ENCODE assay signal across 9 cellular contexts in genomic region chr2:156380117-156380645, GRCh38. TPM values are rescaled to one million over a fixed set of nuclear protein-coding genes. Genes with fewer than 3 reads are reported as not detected.
A peak's percentile ranks its signal among the peaks of the same experiment; 100 is the strongest.
DNase-seq lines count a peak whose midpoint lies in the region; ATAC-seq, FAIRE-seq and TF ChIP-seq lines count a peak whose summit lies in the region.
"Had no signal": no experiment of that assay in that cellular context is flagged by ENCODE, and none has a peak within 500 bp of the region (broad histone marks: within the 10 kb centered on the region; RNA-seq: fewer than 3 reads in every experiment).

No MANE protein-coding gene starts in this region.

- H3K79me2 ChIP-seq in astrocyte (ENCODE audit: insufficient read depth, low read length) (no peaks in the 10 kb centered on the region), osteoblast (ENCODE audit: insufficient read depth, low read length) (no peaks in the 10 kb centered on the region), mammary epithelial cell (ENCODE audit: insufficient read depth, low read length) (no peaks in the 10 kb centered on the region)

- no peak for DNase-seq in GM18507 (ENCODE audit: extremely low spot score, insufficient read length, low read depth)
- peak; percentile 34 for DNase-seq in astrocyte (ENCODE audit: low read depth)
- no peak for DNase-seq in posterior cingulate gyrus
- DNase-seq in osteoblast (ENCODE audit: insufficient read length, low spot score, missing footprints), result no peak
- DNase-seq in mammary epithelial cell, result no peak
- no peak for DNase-seq in ACHN

- intact Hi-C loops in posterior cingulate gyrus (cut with DNase I), result no loop called here
- intact Hi-C loops in mammary epithelial cell (cut with micrococcal nuclease), result no loop called here

- no TSS peak for BruUV-seq in mammary epithelial cell (replicated peaks; lab: Mats Ljungman, UMichigan)

- H4K20me1 ChIP-seq in astrocyte (ENCODE audit: insufficient read depth, low read length) (no peaks in the 10 kb centered on the region), osteoblast (ENCODE audit: insufficient read depth, low read length) (no peaks in the 10 kb centered on the region), mammary epithelial cell (ENCODE audit: insufficient read depth, low read length) (no peaks in the 10 kb centered on the region)

- no peaks in the 10 kb centered on the region for H3K36me3 ChIP-seq in astrocyte (ENCODE audit: insufficient read depth, low read length)
- no peaks in the 10 kb centered on the region for H3K36me3 ChIP-seq in osteoblast (ENCODE audit: insufficient read depth, low read length)
- H3K36me3 ChIP-seq in mammary epithelial cell (ENCODE audit: insufficient read depth, low read length), result no peaks in the 10 kb centered on the region

- H3K4me1 Mint-ChIP-seq in astrocyte (ENCODE audit: low read depth, unreplicated experiment), result peaks cover 13% of the 10 kb centered on the region

- in situ Hi-C loops in mammary epithelial cell (cut with MboI; ENCODE audit: low sequenced_read_pairs in 2 of 2) (no loop called here), ACHN (cut with HindIII; ENCODE audit: low pct_ligation_motif_present, low pct_unique_long_range_greater_than_20kb, low sequenced_read_pairs) (no loop called here)

- FAIRE-seq in GM18507 (lab: Jason Lieb, UNC) (peak; percentile 82), astrocyte (lab: Jason Lieb, UNC) (no peak)

- H3K4me2 ChIP-seq in astrocyte (ENCODE audit: low read length) (no peak overlapping the region), osteoblast (ENCODE audit: insufficient read depth, low read length) (no peak overlapping the region), mammary epithelial cell (ENCODE audit: insufficient read depth, low read depth, low read length) (no peak overlapping the region)

- peak; percentile 94 for ATAC-seq in GM21390 (IDR thresholded peaks at IDR 0.05; ENCODE audit: unreplicated experiment)
- ATAC-seq in HG03103 (IDR thresholded peaks at IDR 0.05; ENCODE audit: low read depth, unreplicated experiment), result peak; percentile 84

- no peaks in the 10 kb centered on the region for H3K9me3 Mint-ChIP-seq in astrocyte (ENCODE audit: unreplicated experiment)

- H3K27ac ChIP-seq in astrocyte (ENCODE audit: low read depth, low read length) (no peak overlapping the region), osteoblast (ENCODE audit: low read depth, low read length) (no peak overlapping the region), mammary epithelial cell (ENCODE audit: insufficient read depth, low read depth, low read length) (no peak overlapping the region)

- H3K4me3 Mint-ChIP-seq in astrocyte (ENCODE audit: unreplicated experiment), result no peak overlapping the region

- H3K27me3 Mint-ChIP-seq in astrocyte (ENCODE audit: low read depth, unreplicated experiment), result no peaks in the 10 kb centered on the region

- WGBS in mammary epithelial cell (ENCODE audit: low coverage, missing lambda C conversion rate), result 73% methylated on average over 1 of the region's 1 CpG

- CTCF ChIA-PET in mammary epithelial cell (lab: Charles Lee; ENCODE audit: low non-redundant PET), result no interaction called here

- H3K9me3 ChIP-seq in astrocyte (ENCODE audit: insufficient read depth, low read depth, low read length) (no peaks in the 10 kb centered on the region), osteoblast (ENCODE audit: low read depth, low read length) (no peaks in the 10 kb centered on the region), mammary epithelial cell (replicated peaks; ENCODE audit: insufficient read depth, low read length) (no peaks in the 10 kb centered on the region)

- no peak overlapping the region for H2AFZ ChIP-seq in astrocyte (ENCODE audit: low read depth, low read length)
- no peak overlapping the region for H2AFZ ChIP-seq in osteoblast (ENCODE audit: low read length)
- no peak overlapping the region for H2AFZ ChIP-seq in mammary epithelial cell (ENCODE audit: low read depth, low read length)

- dilution Hi-C loops in mammary epithelial cell (cut with HindIII; ENCODE audit: low sequenced_read_pairs), result no loop called here

- no peak for TF ChIP-seq CTCF in astrocyte (IDR thresholded peaks at IDR 0.05; ENCODE audit: insufficient read depth, low read depth, low read length)
- TF ChIP-seq CTCF in osteoblast (IDR thresholded peaks at IDR 0.05; ENCODE audit: extremely low read depth, low read depth, low read length), result no peak
- TF ChIP-seq CTCF in mammary epithelial cell (conservative IDR thresholded peaks at IDR 0.05 in 1 of 2, IDR thresholded peaks at IDR 0.05 in 1 of 2; ENCODE audit: extremely low read depth in 1 of 2, insufficient read depth in 1 of 2, low read depth in 1 of 2, low read length in 2 of 2), result no peak

- no peaks in the 10 kb centered on the region for H3K4me1 ChIP-seq in astrocyte (ENCODE audit: insufficient read depth, low read length)
- H3K4me1 ChIP-seq in osteoblast (ENCODE audit: insufficient read depth, low read length), result no peaks in the 10 kb centered on the region
- no peaks in the 10 kb centered on the region for H3K4me1 ChIP-seq in mammary epithelial cell (ENCODE audit: insufficient read depth, low read length)

- H3K27ac Mint-ChIP-seq in astrocyte (ENCODE audit: unreplicated experiment), result peak overlapping the region; percentile 15

- H3K9ac ChIP-seq in astrocyte (ENCODE audit: low read length) (no peak overlapping the region), mammary epithelial cell (ENCODE audit: insufficient read depth, low read length) (no peak overlapping the region)

- no peaks in the 10 kb centered on the region for H3K36me3 Mint-ChIP-seq in astrocyte (ENCODE audit: low read depth, unreplicated experiment)

- H3K4me3 ChIP-seq in astrocyte (ENCODE audit: insufficient read depth, low read depth, low read length) (no peak overlapping the region), osteoblast (ENCODE audit: insufficient read depth, low read length) (no peak overlapping the region), mammary epithelial cell (replicated peaks in 1 of 3; ENCODE audit: insufficient read depth in 1 of 3, low read depth in 2 of 3, low read length in 3 of 3) (no peak overlapping the region)

- no peaks in the 10 kb centered on the region for H3K27me3 ChIP-seq in astrocyte (ENCODE audit: insufficient read depth, low read length)
- H3K27me3 ChIP-seq in osteoblast (ENCODE audit: insufficient read depth, low read length), result no peaks in the 10 kb centered on the region
- peaks cover 2% of the 10 kb centered on the region for H3K27me3 ChIP-seq in mammary epithelial cell (ENCODE audit: insufficient read depth, low read length)

RNA-seq across cellular contexts. Expression of gene NR4A2, which starts 47.7 kb away (rescaled TPM):
- total RNA-seq in astrocyte (1.2 and 1.3 TPM in 2 replicates), osteoblast (0.72 and 0.88 TPM in 2 replicates), mammary epithelial cell (1 to 10 TPM in 1 of 2 donors, under 1 TPM in 1; 0.50 to 1.3 TPM)
- polyA plus RNA-seq in mammary epithelial cell, result 0.26 TPM
- polyA minus RNA-seq in mammary epithelial cell, result not detected
- total RNA-seq: fibroblast of villous mesenchyme had no signal

RNA-seq across cellular contexts. Expression of gene GPD2, which starts 56.0 kb away (rescaled TPM):
- total RNA-seq in astrocyte, result 27.5 and 29.0 TPM in 2 replicates
- total RNA-seq in osteoblast, result 53.0 and 59.7 TPM in 2 replicates
- 10 to 100 TPM; 30.0 to 39.3 TPM for total RNA-seq in mammary epithelial cell
- 17.2 TPM for polyA plus RNA-seq in mammary epithelial cell
- 58.2 TPM for polyA minus RNA-seq in mammary epithelial cell
